ENCODE assay signal across 17 cellular contexts in the genomic region with DNA sequence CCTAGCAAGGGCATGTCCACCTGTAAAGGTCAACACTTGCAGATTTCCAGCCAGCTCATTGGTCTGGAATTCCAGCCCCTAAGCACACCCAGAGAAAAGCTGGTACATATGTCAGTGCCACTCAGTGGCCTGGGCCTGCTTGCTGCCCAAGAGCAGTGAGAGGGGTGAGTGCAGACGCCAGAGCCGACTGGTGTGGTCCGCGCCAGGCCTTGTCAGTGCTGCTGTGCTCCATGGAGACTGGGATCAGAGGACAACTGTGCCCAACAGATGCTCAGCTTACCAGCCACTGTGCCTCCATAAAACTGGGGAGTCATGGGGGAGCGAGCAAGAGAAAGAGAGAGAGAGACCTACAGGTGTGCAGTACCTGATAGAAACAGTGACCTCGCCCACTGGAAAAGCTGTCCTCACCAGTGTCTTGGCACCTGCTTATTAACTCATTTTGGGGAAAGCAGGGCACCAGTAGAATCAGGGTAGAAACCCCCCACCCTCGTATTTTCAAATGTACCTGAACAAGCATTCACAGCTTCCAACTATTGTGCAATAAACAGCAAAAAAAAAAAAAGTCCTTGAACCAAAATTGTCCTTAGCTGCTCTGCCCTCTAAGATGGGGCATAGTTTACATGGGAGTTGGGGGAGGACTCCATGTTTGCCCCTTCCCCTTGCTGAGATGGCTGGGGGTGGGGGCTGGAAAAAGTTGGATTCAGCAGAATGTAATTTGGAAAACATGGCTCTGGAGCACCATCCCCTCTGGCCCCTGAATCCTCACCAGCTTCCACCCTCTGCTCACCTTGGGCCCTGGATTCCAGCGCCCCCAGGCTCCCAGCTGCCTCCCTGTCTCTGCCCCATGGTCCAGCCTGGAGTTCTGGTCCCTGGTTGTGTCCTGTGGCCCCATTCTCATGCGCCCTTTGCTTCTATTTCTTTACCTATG. TPM values are rescaled to one million over a fixed set of nuclear protein-coding genes. Genes with fewer than 3 reads are reported as not detected.
A peak's percentile ranks its signal among the peaks of the same experiment; 100 is the strongest.
DNase-seq lines count a peak whose midpoint lies in the region; ATAC-seq and TF ChIP-seq lines count a peak whose summit lies in the region.
"Had no signal": no experiment of that assay in that cellular context is flagged by ENCODE, and none has a peak within 500 bp of the region (broad histone marks: within the 10 kb centered on the region; RNA-seq: fewer than 3 reads in every experiment).

No MANE protein-coding gene starts in this region.

- intact Hi-C loops in mammary epithelial cell (cut with micrococcal nuclease) = loop anchor here (2.0 to 10.0 kb wide), 2 partner anchors 91 to 289 kb away; a partner anchor contains a TSS

- ATAC-seq in stimulated activated naive CD8-positive, alpha-beta T cell treated with anti-CD3 and anti-CD28 coated beads, Interleukin-15, Interleukin-2, amounts not matched to agents 100 U/mL and 50 U/mL, for 24 hours = no peak
- no peak for ATAC-seq in T-helper 17 cell
- ATAC-seq in GM21723 (IDR thresholded peaks at IDR 0.05; ENCODE audit: unreplicated experiment) = no peak

- H3K9me3 Mint-ChIP-seq in stimulated activated naive CD8-positive, alpha-beta T cell treated with anti-CD3 and anti-CD28 coated beads, Interleukin-15, Interleukin-2, amounts not matched to agents 100 ng/mL and 50 ng/mL, for 24 hours = no peaks in the 10 kb centered on the region
- peaks cover 38% of the 10 kb centered on the region for H3K9me3 Mint-ChIP-seq in endodermal cell

- H3K36me3 ChIP-seq in endodermal cell (ENCODE audit: control insufficient read depth, insufficient read depth, low read length) (no peaks in the 10 kb centered on the region), mammary epithelial cell (ENCODE audit: insufficient read depth, low read length) (no peaks in the 10 kb centered on the region), GM23248 (ENCODE audit: low read depth) (0 out of 2 replicates have a peak, but pooled peaks cover 3% of the 10 kb centered on the region)
- H3K36me3 ChIP-seq: adrenal gland had no signal

- H3K4me2 ChIP-seq in mammary epithelial cell (ENCODE audit: insufficient read depth, low read depth, low read length) (no peak overlapping the region), GM23248 (ENCODE audit: unreplicated experiment) (no peak overlapping the region)

- no peaks in the 10 kb centered on the region for H3K27me3 Mint-ChIP-seq in stimulated activated naive CD8-positive, alpha-beta T cell treated with anti-CD3 and anti-CD28 coated beads, Interleukin-15, Interleukin-2, amounts not matched to agents 100 ng/mL and 50 ng/mL, for 24 hours
- H3K27me3 Mint-ChIP-seq in T-helper 17 cell (no peaks in the 10 kb centered on the region), endodermal cell (ENCODE audit: insufficient read depth) (peaks cover 10% of the 10 kb centered on the region)

- dilution Hi-C loops in mammary epithelial cell (cut with HindIII; ENCODE audit: low sequenced_read_pairs) = no loop called here

- peak overlapping the region; percentile 23 for H3K27ac Mint-ChIP-seq in stimulated activated naive CD8-positive, alpha-beta T cell treated with anti-CD3 and anti-CD28 coated beads, Interleukin-15, Interleukin-2, amounts not matched to agents 100 ng/mL and 50 ng/mL, for 24 hours
- H3K27ac Mint-ChIP-seq in T-helper 17 cell (peak overlapping the region; percentile 99), endodermal cell (no peak overlapping the region)

- H3K9ac ChIP-seq in endodermal cell (ENCODE audit: extremely low read depth, low read length, poor library complexity, severe bottlenecking) (no peak overlapping the region), mammary epithelial cell (ENCODE audit: insufficient read depth, low read length) (no peak overlapping the region), GM23248 (no peak overlapping the region)

- H3K27ac ChIP-seq in endodermal cell (ENCODE audit: low read depth, low read length) = no peak overlapping the region
- no peak overlapping the region for H3K27ac ChIP-seq in mammary epithelial cell (ENCODE audit: insufficient read depth, low read depth, low read length)
- no peak overlapping the region for H3K27ac ChIP-seq in GM23248

- H2AFZ ChIP-seq in mammary epithelial cell (ENCODE audit: low read depth, low read length) (no peak overlapping the region), GM23248 (no peak overlapping the region)

- H3K9me3 ChIP-seq in T-helper 17 cell (ENCODE audit: control insufficient read depth, low read length, poor library complexity, severe bottlenecking) = no peaks in the 10 kb centered on the region
- peaks cover 14% of the 10 kb centered on the region for H3K9me3 ChIP-seq in endodermal cell (ENCODE audit: control insufficient read depth, low read length)
- no peaks in the 10 kb centered on the region for H3K9me3 ChIP-seq in mammary epithelial cell (replicated peaks; ENCODE audit: insufficient read depth, low read length)
- H3K9me3 ChIP-seq in GM23248 (ENCODE audit: low read depth) = no peaks in the 10 kb centered on the region
- H3K9me3 ChIP-seq: adrenal gland had no signal

- H3K9me2 ChIP-seq in GM23248 (ENCODE audit: insufficient read depth) = no peaks in the 10 kb centered on the region

- in situ Hi-C loops in mammary epithelial cell (cut with MboI; ENCODE audit: low sequenced_read_pairs in 2 of 2) = no loop called here
- in situ Hi-C loops in GM23248 (cut with MboI) = no loop called here

- no peak for TF ChIP-seq CTCF in endodermal cell (conservative IDR thresholded peaks at IDR 0.05)
- no peak for TF ChIP-seq CTCF in mammary epithelial cell (conservative IDR thresholded peaks at IDR 0.05 in 1 of 2, IDR thresholded peaks at IDR 0.05 in 1 of 2; ENCODE audit: extremely low read depth in 1 of 2, insufficient read depth in 1 of 2, low read depth in 1 of 2, low read length in 2 of 2)

- no peaks in the 10 kb centered on the region for H4K20me1 ChIP-seq in mammary epithelial cell (ENCODE audit: insufficient read depth, low read length)
- no peaks in the 10 kb centered on the region for H4K20me1 ChIP-seq in GM23248 (ENCODE audit: insufficient read depth)

- no peaks in the 10 kb centered on the region for H3F3A ChIP-seq in GM23248 (ENCODE audit: insufficient read depth)

- H3K4me1 ChIP-seq in endodermal cell (ENCODE audit: control insufficient read depth, insufficient read depth, low read length) = peaks cover 4% of the 10 kb centered on the region
- peaks cover 11% of the 10 kb centered on the region for H3K4me1 ChIP-seq in mammary epithelial cell (ENCODE audit: insufficient read depth, low read length)
- peaks cover 14% of the 10 kb centered on the region for H3K4me1 ChIP-seq in GM23248 (ENCODE audit: insufficient read depth)

- CTCF ChIA-PET in mammary epithelial cell (lab: Charles Lee; ENCODE audit: low non-redundant PET) = no interaction called here

- no peaks in the 10 kb centered on the region for H3K27me3 ChIP-seq in endodermal cell (ENCODE audit: control insufficient read depth, insufficient read depth, low read length, poor library complexity, severe bottlenecking)
- no peaks in the 10 kb centered on the region for H3K27me3 ChIP-seq in mammary epithelial cell (ENCODE audit: insufficient read depth, low read length)
- no peaks in the 10 kb centered on the region for H3K27me3 ChIP-seq in GM23248 (replicated peaks; ENCODE audit: insufficient read depth)
- H3K27me3 ChIP-seq: adrenal gland had no signal

- H3K4me3 Mint-ChIP-seq in stimulated activated naive CD8-positive, alpha-beta T cell treated with anti-CD3 and anti-CD28 coated beads, Interleukin-15, Interleukin-2, amounts not matched to agents 100 ng/mL and 50 ng/mL, for 24 hours = peak overlapping the region; percentile 94
- H3K4me3 Mint-ChIP-seq in T-helper 17 cell (peak overlapping the region; percentile 96), endodermal cell (no peak overlapping the region)

- H3K36me3 Mint-ChIP-seq in stimulated activated naive CD8-positive, alpha-beta T cell treated with anti-CD3 and anti-CD28 coated beads, Interleukin-15, Interleukin-2, amounts not matched to agents 100 ng/mL and 50 ng/mL, for 24 hours (ENCODE audit: low read depth) = peaks cover 20% of the 10 kb centered on the region
- H3K36me3 Mint-ChIP-seq in T-helper 17 cell (ENCODE audit: low read depth) = peaks cover 11% of the 10 kb centered on the region
- peaks cover 4% of the 10 kb centered on the region for H3K36me3 Mint-ChIP-seq in endodermal cell (ENCODE audit: low read depth)

- no peak for DNase-seq in stimulated activated naive CD8-positive, alpha-beta T cell treated with anti-CD3 and anti-CD28 coated beads, Interleukin-15, Interleukin-2, amounts not matched to agents 100 U/mL and 50 U/mL, for 24 hours
- DNase-seq in T-helper 17 cell (no peak), endodermal cell (peak; percentile 35), Ammon's horn (ENCODE audit: low spot score) (no peak), mammary epithelial cell (no peak), GM23248 (no peak)
- DNase-seq: adrenal gland; central memory CD4-positive, alpha-beta T cell; H7; mesenchymal stem cell; NCI-H1092; NCI-H2171; NCI-H774; nucleus accumbens; T-helper 9 cell had no signal

- H3K79me2 ChIP-seq in mammary epithelial cell (ENCODE audit: insufficient read depth, low read length) = peaks cover 12% of the 10 kb centered on the region
- peaks cover 35% of the 10 kb centered on the region for H3K79me2 ChIP-seq in GM23248 (ENCODE audit: insufficient read depth)

- H3K4me3 ChIP-seq in endodermal cell (ENCODE audit: low read length) = no peak overlapping the region
- H3K4me3 ChIP-seq in mammary epithelial cell (replicated peaks in 1 of 3; ENCODE audit: insufficient read depth in 1 of 3, low read depth in 2 of 3, low read length in 3 of 3) = no peak overlapping the region
- no peak overlapping the region for H3K4me3 ChIP-seq in GM23248

- 90 to 96% methylated on average over 6 to 7 of the region's 9 CpGs for WGBS in endodermal cell (ENCODE audit: insufficient coverage in 1 of 2, insufficient read length in 1 of 2), 2 experiments
- WGBS in mammary epithelial cell (ENCODE audit: low coverage, missing lambda C conversion rate) = 67% methylated on average over 4 of the region's 9 CpGs
- WGBS in GM23248 (ENCODE audit: low coverage in 1 of 2, low lambda C conversion rate in 2 of 2, missing lambda C conversion rate in 2 of 2), 2 experiments = 89 to 96% methylated on average over 9 of the region's 9 CpGs

- peaks cover 73% of the 10 kb centered on the region for H3K4me1 Mint-ChIP-seq in stimulated activated naive CD8-positive, alpha-beta T cell treated with anti-CD3 and anti-CD28 coated beads, Interleukin-15, Interleukin-2, amounts not matched to agents 100 ng/mL and 50 ng/mL, for 24 hours (ENCODE audit: low read depth)
- peaks cover 61% of the 10 kb centered on the region for H3K4me1 Mint-ChIP-seq in T-helper 17 cell
- peaks cover 9% of the 10 kb centered on the region for H3K4me1 Mint-ChIP-seq in endodermal cell

- BruUV-seq in mammary epithelial cell (replicated peaks; lab: Mats Ljungman, UMichigan) = no TSS peak

RNA-seq across cellular contexts. Expression of a gene that starts 1.4 kb away (rescaled TPM):
- total RNA-seq in T-helper 17 cell = 10 to 100 TPM; 64.7 to 85.6 TPM
- 1 to 10 TPM in 1 of 2 donors, under 1 TPM in 1; 0.82 to 2.9 TPM for total RNA-seq in endodermal cell
- 2.5 TPM for polyA plus RNA-seq in endodermal cell (2013, experiment 1 of 2)
- polyA plus RNA-seq in endodermal cell (2013, experiment 2 of 2) = 1.1 TPM
- total RNA-seq in mammary epithelial cell = 10 to 100 TPM in 1 of 2 donors, 1 to 10 TPM in 1; 2.5 to 14.7 TPM
- 4.8 TPM for polyA plus RNA-seq in mammary epithelial cell
- polyA minus RNA-seq in mammary epithelial cell = 6.9 TPM
- 7.8 and 8.0 TPM in 2 replicates for total RNA-seq in GM23248 (2014; rRNA removed; shearing (Covaris generic))
- polyA plus RNA-seq in GM23248 (2016; fragmentation: Nextera tagmentation; extraction: Ambion mirVana) = 11.1 and 11.5 TPM in 2 replicates
